25 cellular contexts compared by ENCODE assay signal in genomic region chr3:27641271-27641670, GRCh38.
"Had no signal": no experiment of that assay in that cellular context is flagged by ENCODE, and none has a peak within 500 bp of the region (broad histone marks: within the 10 kb centered on the region; RNA-seq: fewer than 3 reads in every experiment).

No MANE protein-coding gene starts in this region.

- H3K27ac ChIP-seq: dorsolateral prefrontal cortex, foreskin keratinocyte, gastroesophageal sphincter, heart left ventricle, left lung, neural progenitor cell, parathyroid adenoma, right lobe of liver, thyroid gland, vagina had no signal

- H3K9me3 ChIP-seq: gastroesophageal sphincter, heart left ventricle, left lung, right lobe of liver, thyroid gland, vagina had no signal

- H3K4me3 ChIP-seq: dorsolateral prefrontal cortex, gastroesophageal sphincter, heart left ventricle, left lung, neural progenitor cell, right lobe of liver, smooth muscle cell, thyroid gland, vagina had no signal

- FAIRE-seq: islet of Langerhans had no signal

- H3K9ac ChIP-seq: neural progenitor cell, parathyroid adenoma had no signal

- H3K27ac Mint-ChIP-seq: neural progenitor cell; progenitor cell of endocrine pancreas; stimulated activated naive CD8-positive, alpha-beta T cell treated with anti-CD3 and anti-CD28 coated beads, Interleukin-15, amount 100 ng/mL, for 72 hours had no signal

- H3K4me1 Mint-ChIP-seq: nephron had no signal

- H3K9me3 Mint-ChIP-seq: nephron; neural progenitor cell; stimulated activated naive CD8-positive, alpha-beta T cell treated with anti-CD3 and anti-CD28 coated beads, Interleukin-15, amount 100 ng/mL, for 72 hours had no signal

- DNase-seq: dorsolateral prefrontal cortex; effector CD4-positive, alpha-beta T cell; heart left ventricle; hippocampal formation; left cardiac atrium; left lung; naive thymus-derived CD4-positive, alpha-beta T cell; right lobe of liver; stimulated activated CD4-positive, alpha-beta T cell treated with anti-CD3 and anti-CD28 coated beads, Interleukin-12 subunit alpha, Interleukin-12 subunit beta, amount 100 ng/mL, for 4 hours; stimulated activated CD4-positive, alpha-beta T cell treated with anti-CD3 and anti-CD28 coated beads, Interleukin-1b, Interleukin-23, amount 100 ng/mL, for 48 hours; stimulated activated CD4-positive, alpha-beta T cell treated with anti-CD3 and anti-CD28 coated beads, Interleukin-4, amount 100 ng/mL, for 1 hour; stimulated activated CD8-positive, alpha-beta memory T cell treated with anti-CD3 and anti-CD28 coated beads, Interleukin-4, amount 100 ng/mL, for 48 hours; stimulated activated naive CD4-positive, alpha-beta T cell; stimulated activated naive CD8-positive, alpha-beta T cell treated with anti-CD3 and anti-CD28 coated beads, Interleukin-15, amount 100 ng/mL, for 72 hours; thyroid gland; trophoblast cell had no signal

- H3K36me3 Mint-ChIP-seq: neural progenitor cell had no signal

- H3K4me3 Mint-ChIP-seq: naive thymus-derived CD4-positive, alpha-beta T cell; nephron; neural progenitor cell; stimulated activated naive CD8-positive, alpha-beta T cell treated with anti-CD3 and anti-CD28 coated beads, Interleukin-15, amount 100 ng/mL, for 72 hours had no signal

- ATAC-seq: gastroesophageal sphincter; heart left ventricle; left cardiac atrium; naive thymus-derived CD4-positive, alpha-beta T cell; stimulated activated naive CD8-positive, alpha-beta T cell treated with anti-CD3 and anti-CD28 coated beads, Interleukin-15, amount 100 ng/mL, for 72 hours had no signal

- H3K36me3 ChIP-seq: gastroesophageal sphincter, heart left ventricle, left lung, neural progenitor cell, right lobe of liver, thyroid gland, vagina had no signal

- H3K27me3 ChIP-seq: dorsolateral prefrontal cortex, foreskin keratinocyte, gastroesophageal sphincter, heart left ventricle, left lung, neural progenitor cell, right lobe of liver, thyroid gland, vagina had no signal

- H2AFZ ChIP-seq: neural progenitor cell, parathyroid adenoma had no signal

- H3K27me3 Mint-ChIP-seq: progenitor cell of endocrine pancreas; stimulated activated naive CD8-positive, alpha-beta T cell treated with anti-CD3 and anti-CD28 coated beads, Interleukin-15, amount 100 ng/mL, for 72 hours had no signal

- H3K4me1 ChIP-seq: foreskin keratinocyte, gastroesophageal sphincter, parathyroid adenoma, right lobe of liver, thyroid gland, vagina had no signal

- H3K4me2 ChIP-seq: neural progenitor cell, smooth muscle cell had no signal
